ENCODE assay signal across 1 cellular context in the genomic region with DNA sequence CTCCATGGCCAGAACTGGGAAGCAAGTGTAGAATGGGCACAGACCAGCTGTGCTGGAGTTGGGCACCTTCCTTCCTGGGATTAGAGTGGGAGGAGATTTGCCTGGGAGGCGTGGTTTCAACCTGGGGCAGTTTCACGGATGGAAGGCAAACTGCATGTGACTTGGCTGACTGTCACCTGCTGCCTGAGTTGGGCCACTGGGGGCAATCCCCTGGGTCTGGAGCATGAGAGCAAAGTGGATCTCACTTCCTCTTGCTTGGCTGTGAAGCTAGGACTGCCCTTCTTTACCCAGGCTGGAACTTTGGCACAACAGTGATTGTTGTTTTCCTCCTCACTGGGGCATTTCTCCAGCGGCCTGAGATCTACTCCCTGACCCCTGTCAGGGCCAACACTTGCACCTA.
TF ChIP-seq lines count a peak whose summit lies in the region.

No MANE protein-coding gene starts in this region.

TF ChIP-seq in GM12878, 131 proteins besides CTCF, POLR2A, EP300 and RAD21 (continued from another document):
- TF ChIP-seq, protein P1, sequence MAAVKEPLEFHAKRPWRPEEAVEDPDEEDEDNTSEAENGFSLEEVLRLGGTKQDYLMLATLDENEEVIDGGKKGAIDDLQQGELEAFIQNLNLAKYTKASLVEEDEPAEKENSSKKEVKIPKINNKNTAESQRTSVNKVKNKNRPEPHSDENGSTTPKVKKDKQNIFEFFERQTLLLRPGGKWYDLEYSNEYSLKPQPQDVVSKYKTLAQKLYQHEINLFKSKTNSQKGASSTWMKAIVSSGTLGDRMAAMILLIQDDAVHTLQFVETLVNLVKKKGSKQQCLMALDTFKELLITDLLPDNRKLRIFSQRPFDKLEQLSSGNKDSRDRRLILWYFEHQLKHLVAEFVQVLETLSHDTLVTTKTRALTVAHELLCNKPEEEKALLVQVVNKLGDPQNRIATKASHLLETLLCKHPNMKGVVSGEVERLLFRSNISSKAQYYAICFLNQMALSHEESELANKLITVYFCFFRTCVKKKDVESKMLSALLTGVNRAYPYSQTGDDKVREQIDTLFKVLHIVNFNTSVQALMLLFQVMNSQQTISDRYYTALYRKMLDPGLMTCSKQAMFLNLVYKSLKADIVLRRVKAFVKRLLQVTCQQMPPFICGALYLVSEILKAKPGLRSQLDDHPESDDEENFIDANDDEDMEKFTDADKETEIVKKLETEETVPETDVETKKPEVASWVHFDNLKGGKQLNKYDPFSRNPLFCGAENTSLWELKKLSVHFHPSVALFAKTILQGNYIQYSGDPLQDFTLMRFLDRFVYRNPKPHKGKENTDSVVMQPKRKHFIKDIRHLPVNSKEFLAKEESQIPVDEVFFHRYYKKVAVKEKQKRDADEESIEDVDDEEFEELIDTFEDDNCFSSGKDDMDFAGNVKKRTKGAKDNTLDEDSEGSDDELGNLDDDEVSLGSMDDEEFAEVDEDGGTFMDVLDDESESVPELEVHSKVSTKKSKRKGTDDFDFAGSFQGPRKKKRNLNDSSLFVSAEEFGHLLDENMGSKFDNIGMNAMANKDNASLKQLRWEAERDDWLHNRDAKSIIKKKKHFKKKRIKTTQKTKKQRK (IDR thresholded peaks at IDR 0.05; ENCODE audit: low read depth, low read length) = no peak
- TF ChIP-seq DPF2 (IDR thresholded peaks at IDR 0.05) (no peak), KDM1A (IDR thresholded peaks at IDR 0.05; ENCODE audit: borderline replicate concordance) (no peak), SMAD1 (IDR thresholded peaks at IDR 0.05; ENCODE audit: low read depth, partially characterized antibody) (no peak), NFIC (IDR thresholded peaks at IDR 0.05; ENCODE audit: low read depth, low read length) (no peak), MEF2B (IDR thresholded peaks at IDR 0.05; ENCODE audit: partially characterized antibody, poor library complexity, severe bottlenecking) (peak; percentile 36), MYB (IDR thresholded peaks at IDR 0.05; ENCODE audit: borderline replicate concordance, low read depth, low read length) (no peak), POU2F2 (IDR thresholded peaks at IDR 0.05; ENCODE audit: borderline replicate concordance, low read depth, low read length) (no peak), SMC3 (IDR thresholded peaks at IDR 0.05; ENCODE audit: borderline replicate concordance, low read length) (no peak), RAD51 (IDR thresholded peaks at IDR 0.05) (peak; percentile 34; the same call in 1 of the 2 replicates), BACH1 (IDR thresholded peaks at IDR 0.05; ENCODE audit: borderline replicate concordance) (no peak), STAT1 (conservative IDR thresholded peaks at IDR 0.05) (no peak), ZNF24 (IDR thresholded peaks at IDR 0.05) (no peak), FOXK2 (IDR thresholded peaks at IDR 0.05) (no peak), SREBF1 (IDR thresholded peaks at IDR 0.05; ENCODE audit: low read length) (no peak), SIN3A (IDR thresholded peaks at IDR 0.05; ENCODE audit: low read depth, low read length) (no peak), BHLHE40 (IDR thresholded peaks at IDR 0.05; ENCODE audit: borderline replicate concordance in 1 of 2, low read depth in 2 of 2, low read length in 1 of 2) (peak in 1 of 2 experiments; percentile 73; a peak in 1 of 4 replicates), SPI1 (IDR thresholded peaks at IDR 0.05; ENCODE audit: borderline replicate concordance, insufficient read depth, low read depth, low read length) (peak; percentile 71; the same call in 1 of the 2 replicates)
- TF ChIP-seq, protein P2, sequence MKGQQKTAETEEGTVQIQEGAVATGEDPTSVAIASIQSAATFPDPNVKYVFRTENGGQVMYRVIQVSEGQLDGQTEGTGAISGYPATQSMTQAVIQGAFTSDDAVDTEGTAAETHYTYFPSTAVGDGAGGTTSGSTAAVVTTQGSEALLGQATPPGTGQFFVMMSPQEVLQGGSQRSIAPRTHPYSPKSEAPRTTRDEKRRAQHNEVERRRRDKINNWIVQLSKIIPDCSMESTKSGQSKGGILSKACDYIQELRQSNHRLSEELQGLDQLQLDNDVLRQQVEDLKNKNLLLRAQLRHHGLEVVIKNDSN (IDR thresholded peaks at IDR 0.05; ENCODE audit: borderline replicate concordance, extremely low read length, insufficient read depth, low read depth, low read length) = no peak
- TF ChIP-seq, protein P3, sequence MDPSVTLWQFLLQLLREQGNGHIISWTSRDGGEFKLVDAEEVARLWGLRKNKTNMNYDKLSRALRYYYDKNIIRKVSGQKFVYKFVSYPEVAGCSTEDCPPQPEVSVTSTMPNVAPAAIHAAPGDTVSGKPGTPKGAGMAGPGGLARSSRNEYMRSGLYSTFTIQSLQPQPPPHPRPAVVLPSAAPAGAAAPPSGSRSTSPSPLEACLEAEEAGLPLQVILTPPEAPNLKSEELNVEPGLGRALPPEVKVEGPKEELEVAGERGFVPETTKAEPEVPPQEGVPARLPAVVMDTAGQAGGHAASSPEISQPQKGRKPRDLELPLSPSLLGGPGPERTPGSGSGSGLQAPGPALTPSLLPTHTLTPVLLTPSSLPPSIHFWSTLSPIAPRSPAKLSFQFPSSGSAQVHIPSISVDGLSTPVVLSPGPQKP (IDR thresholded peaks at IDR 0.05; ENCODE audit: low read depth, low read length) = no peak
- TF ChIP-seq, protein P4, sequence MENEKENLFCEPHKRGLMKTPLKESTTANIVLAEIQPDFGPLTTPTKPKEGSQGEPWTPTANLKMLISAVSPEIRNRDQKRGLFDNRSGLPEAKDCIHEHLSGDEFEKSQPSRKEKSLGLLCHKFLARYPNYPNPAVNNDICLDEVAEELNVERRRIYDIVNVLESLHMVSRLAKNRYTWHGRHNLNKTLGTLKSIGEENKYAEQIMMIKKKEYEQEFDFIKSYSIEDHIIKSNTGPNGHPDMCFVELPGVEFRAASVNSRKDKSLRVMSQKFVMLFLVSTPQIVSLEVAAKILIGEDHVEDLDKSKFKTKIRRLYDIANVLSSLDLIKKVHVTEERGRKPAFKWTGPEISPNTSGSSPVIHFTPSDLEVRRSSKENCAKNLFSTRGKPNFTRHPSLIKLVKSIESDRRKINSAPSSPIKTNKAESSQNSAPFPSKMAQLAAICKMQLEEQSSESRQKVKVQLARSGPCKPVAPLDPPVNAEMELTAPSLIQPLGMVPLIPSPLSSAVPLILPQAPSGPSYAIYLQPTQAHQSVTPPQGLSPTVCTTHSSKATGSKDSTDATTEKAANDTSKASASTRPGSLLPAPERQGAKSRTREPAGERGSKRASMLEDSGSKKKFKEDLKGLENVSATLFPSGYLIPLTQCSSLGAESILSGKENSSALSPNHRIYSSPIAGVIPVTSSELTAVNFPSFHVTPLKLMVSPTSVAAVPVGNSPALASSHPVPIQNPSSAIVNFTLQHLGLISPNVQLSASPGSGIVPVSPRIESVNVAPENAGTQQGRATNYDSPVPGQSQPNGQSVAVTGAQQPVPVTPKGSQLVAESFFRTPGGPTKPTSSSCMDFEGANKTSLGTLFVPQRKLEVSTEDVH (IDR thresholded peaks at IDR 0.05; ENCODE audit: low read depth, partially characterized antibody) = no peak
- TF ChIP-seq, protein P5, sequence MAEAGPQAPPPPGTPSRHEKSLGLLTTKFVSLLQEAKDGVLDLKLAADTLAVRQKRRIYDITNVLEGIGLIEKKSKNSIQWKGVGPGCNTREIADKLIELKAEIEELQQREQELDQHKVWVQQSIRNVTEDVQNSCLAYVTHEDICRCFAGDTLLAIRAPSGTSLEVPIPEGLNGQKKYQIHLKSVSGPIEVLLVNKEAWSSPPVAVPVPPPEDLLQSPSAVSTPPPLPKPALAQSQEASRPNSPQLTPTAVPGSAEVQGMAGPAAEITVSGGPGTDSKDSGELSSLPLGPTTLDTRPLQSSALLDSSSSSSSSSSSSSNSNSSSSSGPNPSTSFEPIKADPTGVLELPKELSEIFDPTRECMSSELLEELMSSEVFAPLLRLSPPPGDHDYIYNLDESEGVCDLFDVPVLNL (IDR thresholded peaks at IDR 0.05; ENCODE audit: low read depth, low read length) = no peak
